In the genomic region with DNA sequence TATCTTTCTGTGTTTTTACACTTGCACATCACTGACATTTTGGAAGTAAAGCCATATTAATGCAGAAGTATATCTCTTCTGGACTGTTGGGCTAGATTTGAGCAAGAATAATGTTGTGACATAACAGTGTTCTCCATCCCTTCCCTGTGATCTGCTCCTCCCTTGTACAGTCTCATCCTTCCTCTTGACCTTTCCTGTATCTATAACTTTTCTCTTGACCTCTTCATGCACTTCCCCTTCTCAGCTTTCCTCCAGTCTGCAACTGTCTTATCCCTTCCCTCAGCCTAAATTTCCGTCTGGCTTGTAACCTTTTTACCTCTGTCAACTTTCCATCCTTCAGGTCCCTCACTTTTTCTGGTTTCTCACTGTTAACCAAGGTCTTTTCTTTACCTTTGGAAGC, we compare ENCODE assay signal across 21 cellular contexts. TPM values are rescaled to one million over a fixed set of nuclear protein-coding genes. Genes with fewer than 3 reads are reported as not detected.
DNase-seq lines count a peak whose midpoint lies in the region; TF ChIP-seq lines count a peak whose summit lies in the region.
"Had no signal": no experiment of that assay in that cellular context is flagged by ENCODE, and none has a peak within 500 bp of the region (broad histone marks: within the 10 kb centered on the region; RNA-seq: fewer than 3 reads in every experiment).

No MANE protein-coding gene starts in this region.

- no peaks in the 10 kb centered on the region for H3K27me3 ChIP-seq in neutrophil
- H3K27me3 ChIP-seq: tibial artery had no signal

- no peak for DNase-seq in activated naive CD4-positive, alpha-beta T cell treated with anti-CD3 and anti-CD28 coated beads for 36 hours
- no peak for DNase-seq in activated naive CD4-positive, alpha-beta T cell (lab: John Stamatoyannopoulos, UW)
- DNase-seq in NOMO-1 (lab: John Stamatoyannopoulos, UW; ENCODE audit: unreplicated experiment in 2 of 2) (peak; percentile 8 to 34), NCI-H1436 (lab: John Stamatoyannopoulos, UW) (no peak), GM20000 (ENCODE audit: low spot score) (no peak), activated gamma-delta T cell (lab: John Stamatoyannopoulos, UW) (no peak)
- no peak for DNase-seq in activated T-helper 2 cell treated with anti-CD3 and anti-CD28 coated beads, Interferon-gamma antibody, Interleukin-2, Interleukin-4, amounts not matched to agents 10 μg/mL and 5 μg/mL and 100 μg/mL, durations not matched to agents 14 hours and 24 hours and 36 hours (ENCODE audit: low spot score)
- DNase-seq: ACHN; activated CD8-positive, alpha-beta memory T cell treated with anti-CD3 and anti-CD28 coated beads for 24 hours; central memory CD4-positive, alpha-beta T cell; COR-L47; endodermal cell; GDM1; NCI-H2081 treated with DMSO at 0.1 percent for 48 hours; NCI-H526; RPMI8226; stimulated activated CD4-positive, alpha-beta T cell treated with anti-CD3 and anti-CD28 coated beads, Interleukin-1b, Interleukin-23, amount 100 ng/mL, for 48 hours; T1000; tibial artery had no signal

- peak overlapping the region; percentile 25 for H3K27ac Mint-ChIP-seq in activated naive CD4-positive, alpha-beta T cell treated with anti-CD3 and anti-CD28 coated beads for 36 hours
- peak overlapping the region; percentile 54 for H3K27ac Mint-ChIP-seq in activated T-helper 2 cell treated with anti-CD3 and anti-CD28 coated beads, Interferon-gamma antibody, Interleukin-2, Interleukin-4, amounts not matched to agents 10 μg/mL and 5 μg/mL and 100 μg/mL, durations not matched to agents 14 hours and 24 hours and 36 hours
- H3K27ac Mint-ChIP-seq: endodermal cell had no signal

- H3K4me1 ChIP-seq in neutrophil (ENCODE audit: control insufficient read depth in 1 of 2, insufficient read depth in 1 of 2, low read depth in 1 of 2, low read length in 1 of 2) = peaks cover 11 to 19% of the 10 kb centered on the region in 2 experiments

- H3K36me3 Mint-ChIP-seq in activated naive CD4-positive, alpha-beta T cell treated with anti-CD3 and anti-CD28 coated beads for 36 hours (ENCODE audit: low read depth) = peaks cover 30% of the 10 kb centered on the region
- peaks cover 56% of the 10 kb centered on the region for H3K36me3 Mint-ChIP-seq in activated T-helper 2 cell treated with anti-CD3 and anti-CD28 coated beads, Interferon-gamma antibody, Interleukin-2, Interleukin-4, amounts not matched to agents 10 μg/mL and 5 μg/mL and 100 μg/mL, durations not matched to agents 14 hours and 24 hours and 36 hours (ENCODE audit: low read depth)

- H3K9me3 Mint-ChIP-seq in activated naive CD4-positive, alpha-beta T cell treated with anti-CD3 and anti-CD28 coated beads for 36 hours = peaks cover 6% of the 10 kb centered on the region
- H3K9me3 Mint-ChIP-seq in activated T-helper 2 cell treated with anti-CD3 and anti-CD28 coated beads, Interferon-gamma antibody, Interleukin-2, Interleukin-4, amounts not matched to agents 10 μg/mL and 5 μg/mL and 100 μg/mL, durations not matched to agents 14 hours and 24 hours and 36 hours = peaks cover 10% of the 10 kb centered on the region

- no peaks in the 10 kb centered on the region for H3K36me3 ChIP-seq in neutrophil

- H3K4me3 Mint-ChIP-seq in activated naive CD4-positive, alpha-beta T cell treated with anti-CD3 and anti-CD28 coated beads for 36 hours = no peak overlapping the region
- H3K4me3 Mint-ChIP-seq in activated T-helper 2 cell treated with anti-CD3 and anti-CD28 coated beads, Interferon-gamma antibody, Interleukin-2, Interleukin-4, amounts not matched to agents 10 μg/mL and 5 μg/mL and 100 μg/mL, durations not matched to agents 14 hours and 24 hours and 36 hours (ENCODE audit: low read depth) = no peak overlapping the region
- H3K4me3 Mint-ChIP-seq: endodermal cell, neural crest cell had no signal

- CTCF ChIA-PET in activated naive CD4-positive, alpha-beta T cell treated with anti-CD3 and anti-CD28 coated beads for 36 hours (lab: Charles Lee) = interaction anchor here (1.0 kb wide), 1 partner anchor 8 kb away, joined by 3 read pairs; no protein-coding TSS in a partner anchor

- TF ChIP-seq CTCF in neutrophil (IDR thresholded peaks at IDR 0.05) = no peak
- no peak for TF ChIP-seq CTCF in GM20000 (IDR thresholded peaks at IDR 0.05; ENCODE audit: extremely low read depth, missing control alignments)

- H3K9me3 ChIP-seq in neutrophil = no peaks in the 10 kb centered on the region

- H3K27me3 Mint-ChIP-seq in activated naive CD4-positive, alpha-beta T cell treated with anti-CD3 and anti-CD28 coated beads for 36 hours (ENCODE audit: low read depth) = no peaks in the 10 kb centered on the region
- H3K27me3 Mint-ChIP-seq in activated T-helper 2 cell treated with anti-CD3 and anti-CD28 coated beads, Interferon-gamma antibody, Interleukin-2, Interleukin-4, amounts not matched to agents 10 μg/mL and 5 μg/mL and 100 μg/mL, durations not matched to agents 14 hours and 24 hours and 36 hours (ENCODE audit: low read depth) = no peaks in the 10 kb centered on the region

- intact Hi-C loops in activated naive CD4-positive, alpha-beta T cell treated with anti-CD3 and anti-CD28 coated beads for 36 hours (cut with micrococcal nuclease) = no loop called here
- intact Hi-C loops in activated T-helper 2 cell treated with anti-CD3 and anti-CD28 coated beads, Interferon-gamma antibody, Interleukin-2, Interleukin-4, amounts not matched to agents 10 μg/mL and 5 μg/mL and 100 μg/mL, durations not matched to agents 14 hours and 24 hours and 36 hours (cut with micrococcal nuclease) = no loop called here

- H3K4me1 Mint-ChIP-seq in activated naive CD4-positive, alpha-beta T cell treated with anti-CD3 and anti-CD28 coated beads for 36 hours (ENCODE audit: low read depth) = peaks cover 38% of the 10 kb centered on the region
- peaks cover 40% of the 10 kb centered on the region for H3K4me1 Mint-ChIP-seq in activated T-helper 2 cell treated with anti-CD3 and anti-CD28 coated beads, Interferon-gamma antibody, Interleukin-2, Interleukin-4, amounts not matched to agents 10 μg/mL and 5 μg/mL and 100 μg/mL, durations not matched to agents 14 hours and 24 hours and 36 hours (ENCODE audit: low read depth)

- no peak overlapping the region for H3K4me3 ChIP-seq in neutrophil (ENCODE audit: low read depth in 1 of 2, low read length in 1 of 2)
- H3K4me3 ChIP-seq: tibial artery had no signal

- H3K27ac ChIP-seq in neutrophil = peak overlapping the region; percentile 61
- H3K27ac ChIP-seq: tibial artery had no signal

RNA-seq across cellular contexts. Expression of a gene that starts 29.8 kb away (rescaled TPM):
- 10 to 100 TPM; 48.3 to 53.2 TPM for total RNA-seq in activated naive CD4-positive, alpha-beta T cell treated with anti-CD3 and anti-CD28 coated beads for 36 hours
- 119 and 126 TPM in 2 replicates for total RNA-seq in activated T-helper 2 cell treated with anti-CD3 and anti-CD28 coated beads, Interferon-gamma antibody, Interleukin-2, Interleukin-4, amounts not matched to agents 10 μg/mL and 5 μg/mL and 100 μg/mL, durations not matched to agents 14 hours and 24 hours and 36 hours

Comparison
In these comparisons a context has a peak if more than half of its experiments do, and no peak if none do; other contexts are left out.
1. DNase-seq: peak in NOMO-1 (2 of 2); none in activated naive CD4-positive, alpha-beta T cell treated with anti-CD3 and anti-CD28 coated beads for 36 hours (single experiment), activated naive CD4-positive, alpha-beta T cell (0 of 4), activated T-helper 2 cell treated with anti-CD3 and anti-CD28 coated beads, Interferon-gamma antibody, Interleukin-2, Interleukin-4, amounts not matched to agents 10 μg/mL and 5 μg/mL and 100 μg/mL, durations not matched to agents 14 hours and 24 hours and 36 hours (single experiment), NCI-H1436 (single experiment), GM20000 (single experiment) and activated gamma-delta T cell (single experiment).